In the genomic region with DNA sequence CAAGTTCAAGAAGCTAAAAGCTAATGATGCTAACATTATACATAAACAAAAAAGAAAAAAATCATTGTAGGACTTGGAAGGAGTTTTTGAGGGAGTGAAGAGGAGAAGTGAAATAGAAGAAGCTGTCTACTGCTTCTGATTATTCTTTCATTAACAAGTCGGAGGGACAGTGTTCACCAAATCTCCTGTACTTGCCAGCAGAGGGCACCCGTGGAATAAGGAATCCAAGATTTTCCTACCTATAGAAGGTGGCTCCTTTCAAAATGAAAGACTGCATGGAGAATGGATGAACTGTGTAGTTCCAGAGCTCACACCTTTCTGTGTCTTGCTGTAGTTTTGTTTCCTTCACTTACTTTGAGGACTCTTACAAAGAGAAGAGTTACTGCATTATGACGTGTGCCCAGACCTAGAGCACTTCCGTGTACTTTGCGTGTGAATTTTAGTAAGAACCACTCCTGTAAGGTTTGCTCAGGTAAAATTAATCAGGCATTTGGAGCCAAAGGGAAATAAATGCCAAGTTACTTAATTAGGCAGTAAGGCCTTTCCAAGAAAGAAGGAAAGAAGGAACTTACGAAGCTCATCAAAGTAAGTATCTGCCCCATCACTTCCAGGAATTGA, we compare ENCODE assay signal across 8 cellular contexts.
DNase-seq lines count a peak whose midpoint lies in the region; ATAC-seq, FAIRE-seq and TF ChIP-seq lines count a peak whose summit lies in the region.

No MANE protein-coding gene starts in this region.

- H3K27me3 ChIP-seq in OCI-LY1 (ENCODE audit: insufficient read depth, low read length): no peaks in the 10 kb centered on the region
- H3K27me3 ChIP-seq in bronchial epithelial cell (ENCODE audit: control insufficient read depth, insufficient read depth, low read length): no peaks in the 10 kb centered on the region
- H3K27me3 ChIP-seq in stomach: no peaks in the 10 kb centered on the region

- H3K36me3 ChIP-seq in OCI-LY1 (ENCODE audit: insufficient read depth, low read length) (no peaks in the 10 kb centered on the region), bronchial epithelial cell (ENCODE audit: control insufficient read depth, insufficient read depth, low read length) (no peaks in the 10 kb centered on the region), stomach (no peaks in the 10 kb centered on the region)

- H3K4me2 ChIP-seq in OCI-LY1 (ENCODE audit: low read length): no peak overlapping the region

- no peaks in the 10 kb centered on the region for H3K4me1 ChIP-seq in OCI-LY1 (ENCODE audit: insufficient read depth, low read length, severe bottlenecking)
- H3K4me1 ChIP-seq in stomach: peaks cover 0 to 5% (median 4%) of the 10 kb centered on the region in 4 donors

- no peaks in the 10 kb centered on the region for H3K9me2 ChIP-seq in OCI-LY1 (ENCODE audit: low read depth, low read length)

- no peak overlapping the region for H3K9ac ChIP-seq in OCI-LY1 (ENCODE audit: low read length)

- H3K9me3 ChIP-seq in OCI-LY1 (ENCODE audit: low read length): no peaks in the 10 kb centered on the region
- no peaks in the 10 kb centered on the region for H3K9me3 ChIP-seq in stomach

- no peak for TF ChIP-seq POLR2A in stomach (IDR thresholded peaks at IDR 0.05)

- intact Hi-C loops in stomach (cut with DNase I; ENCODE audit: low total_unique reads): loop anchor here (10.0 kb wide), 2 partner anchors 143 to 513 kb away; partner anchors contain the start of gene SEMA3D

- DNase-seq in GM18507 (ENCODE audit: extremely low spot score, insufficient read length, low read depth): no peak
- peak; percentile 26 for DNase-seq in HPDE6-E6E7 (ENCODE audit: extremely low spot score)
- peak; percentile 71 for DNase-seq in bronchial epithelial cell (ENCODE audit: low read depth)
- peak; percentile 49 for DNase-seq in kidney glomerular epithelial cell (lab: John Stamatoyannopoulos, UW)
- DNase-seq in stomach: peak; percentile 82

- peak; percentile 93 for TF ChIP-seq CTCF in C4-2B (conservative IDR thresholded peaks at IDR 0.05)
- TF ChIP-seq CTCF in OCI-LY1 (IDR thresholded peaks at IDR 0.05; ENCODE audit: low read length): peak; percentile 88
- peak; percentile 74 for TF ChIP-seq CTCF in bronchial epithelial cell (IDR thresholded peaks at IDR 0.05; ENCODE audit: insufficient read depth, low read length, severe bottlenecking)
- TF ChIP-seq CTCF in stomach (IDR thresholded peaks at IDR 0.05): peak in 5 of 7 experiments; percentile 29 to 78 (median 54)

- ATAC-seq in HG03135 (IDR thresholded peaks at IDR 0.05; ENCODE audit: unreplicated experiment): no peak

- no peaks in the 10 kb centered on the region for H3K79me2 ChIP-seq in OCI-LY1 (ENCODE audit: insufficient read depth, low read length)

- peak; percentile 79 for FAIRE-seq in GM18507 (lab: Jason Lieb, UNC)
- no peak for FAIRE-seq in bronchial epithelial cell (lab: Jason Lieb, UNC)

- no peaks in the 10 kb centered on the region for H4K20me1 ChIP-seq in OCI-LY1 (ENCODE audit: insufficient read depth, low read length)

- no peaks in the 10 kb centered on the region for H3F3A ChIP-seq in OCI-LY1 (ENCODE audit: insufficient read depth, low read length)

- WGBS in stomach, 5 donors: 21 to 51% (median 35%) methylated on average over 6 of the region's 6 CpGs

- no peak overlapping the region for H3K4me3 ChIP-seq in OCI-LY1 (ENCODE audit: low read depth, low read length, poor library complexity, severe bottlenecking)
- no peak overlapping the region for H3K4me3 ChIP-seq in bronchial epithelial cell (ENCODE audit: low read depth, low read length)
- H3K4me3 ChIP-seq in stomach: peak overlapping the region in 1 of 4 donors; percentile 4

- no peak overlapping the region for H2AFZ ChIP-seq in OCI-LY1 (ENCODE audit: low read length)

- H3K27ac ChIP-seq in C4-2B (no peak overlapping the region), OCI-LY1 (ENCODE audit: low read depth, low read length, poor library complexity, severe bottlenecking) (no peak overlapping the region), stomach (no peak overlapping the region)

- TF ChIP-seq EP300 in stomach (IDR thresholded peaks at IDR 0.05): no peak
